In genomic region chr12:678747-679712, GRCh38 we compare ENCODE assay signal across 1 cellular context.
TF ChIP-seq lines count a peak whose summit lies in the region.

No MANE protein-coding gene starts in this region.

TF ChIP-seq in A549, 52 proteins besides CTCF, POLR2A, EP300 and RAD21 (continued from another document):
- TF ChIP-seq, protein P1, sequence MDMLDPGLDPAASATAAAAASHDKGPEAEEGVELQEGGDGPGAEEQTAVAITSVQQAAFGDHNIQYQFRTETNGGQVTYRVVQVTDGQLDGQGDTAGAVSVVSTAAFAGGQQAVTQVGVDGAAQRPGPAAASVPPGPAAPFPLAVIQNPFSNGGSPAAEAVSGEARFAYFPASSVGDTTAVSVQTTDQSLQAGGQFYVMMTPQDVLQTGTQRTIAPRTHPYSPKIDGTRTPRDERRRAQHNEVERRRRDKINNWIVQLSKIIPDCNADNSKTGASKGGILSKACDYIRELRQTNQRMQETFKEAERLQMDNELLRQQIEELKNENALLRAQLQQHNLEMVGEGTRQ (IDR thresholded peaks at IDR 0.05) = no peak
- no peak for TF ChIP-seq CHD2 (IDR thresholded peaks at IDR 0.05; ENCODE audit: low read length, partially characterized antibody)
- no peak for TF ChIP-seq TFCP2L1 (CRISPR knock-in tag; IDR thresholded peaks at IDR 0.05)
- no peak for TF ChIP-seq HDAC2 (IDR thresholded peaks at IDR 0.05)
TF ChIP-seq in A549: peak in this region for 0.
